ENCODE assay signal across 1 cellular context in the genomic region with DNA sequence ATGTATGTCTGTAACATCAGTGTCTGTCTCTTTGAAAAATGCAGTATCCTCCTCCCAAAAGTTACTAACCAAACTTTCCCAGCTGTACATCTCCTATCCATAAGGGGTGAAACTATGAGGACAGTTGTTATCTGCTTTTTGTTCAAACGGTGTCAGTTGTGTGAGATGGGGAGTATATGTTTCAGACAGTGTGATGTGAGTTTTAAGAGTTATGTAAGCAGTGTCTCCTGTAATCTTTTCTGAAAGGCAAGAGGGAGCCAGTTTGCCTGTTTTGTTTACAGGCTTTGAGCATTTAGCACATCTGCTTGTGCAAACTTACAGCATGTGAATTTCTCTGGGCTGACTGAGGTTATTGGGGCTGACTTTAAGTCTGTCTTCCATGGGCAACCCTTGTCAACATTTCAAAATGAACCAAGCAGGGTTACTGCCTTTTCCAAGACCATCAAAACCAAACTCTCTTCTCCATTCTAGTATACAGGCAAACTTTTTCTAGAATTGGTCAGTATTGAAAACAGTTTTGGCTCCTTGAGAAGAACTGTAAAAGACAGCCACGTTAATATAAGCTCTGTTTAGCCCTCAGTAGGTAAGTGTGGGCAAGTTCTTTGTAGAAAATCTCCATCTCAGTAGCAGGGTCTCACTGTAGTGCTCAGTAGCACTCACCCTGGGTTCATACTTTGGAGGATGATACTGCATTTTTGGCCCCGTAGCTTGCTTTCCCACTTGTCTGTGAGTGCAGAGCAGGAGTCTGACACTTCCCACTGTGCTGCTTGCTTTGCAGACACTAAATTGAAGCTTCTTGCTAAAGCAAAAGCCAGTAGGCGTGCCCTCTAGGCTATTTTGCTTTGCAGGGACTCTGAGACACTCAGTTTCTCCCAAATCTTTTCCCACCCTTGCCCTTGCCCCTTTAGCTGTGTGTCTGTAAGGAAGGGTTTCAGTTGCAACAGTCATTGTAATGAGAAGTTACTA.
A peak's percentile ranks its signal among the peaks of the same experiment; 100 is the strongest.
TF ChIP-seq lines count a peak whose summit lies in the region.

No MANE protein-coding gene starts in this region.

TF ChIP-seq in K562, 482 proteins besides CTCF, POLR2A, EP300 and RAD21 (continued from another document):
- TF ChIP-seq, protein P1, sequence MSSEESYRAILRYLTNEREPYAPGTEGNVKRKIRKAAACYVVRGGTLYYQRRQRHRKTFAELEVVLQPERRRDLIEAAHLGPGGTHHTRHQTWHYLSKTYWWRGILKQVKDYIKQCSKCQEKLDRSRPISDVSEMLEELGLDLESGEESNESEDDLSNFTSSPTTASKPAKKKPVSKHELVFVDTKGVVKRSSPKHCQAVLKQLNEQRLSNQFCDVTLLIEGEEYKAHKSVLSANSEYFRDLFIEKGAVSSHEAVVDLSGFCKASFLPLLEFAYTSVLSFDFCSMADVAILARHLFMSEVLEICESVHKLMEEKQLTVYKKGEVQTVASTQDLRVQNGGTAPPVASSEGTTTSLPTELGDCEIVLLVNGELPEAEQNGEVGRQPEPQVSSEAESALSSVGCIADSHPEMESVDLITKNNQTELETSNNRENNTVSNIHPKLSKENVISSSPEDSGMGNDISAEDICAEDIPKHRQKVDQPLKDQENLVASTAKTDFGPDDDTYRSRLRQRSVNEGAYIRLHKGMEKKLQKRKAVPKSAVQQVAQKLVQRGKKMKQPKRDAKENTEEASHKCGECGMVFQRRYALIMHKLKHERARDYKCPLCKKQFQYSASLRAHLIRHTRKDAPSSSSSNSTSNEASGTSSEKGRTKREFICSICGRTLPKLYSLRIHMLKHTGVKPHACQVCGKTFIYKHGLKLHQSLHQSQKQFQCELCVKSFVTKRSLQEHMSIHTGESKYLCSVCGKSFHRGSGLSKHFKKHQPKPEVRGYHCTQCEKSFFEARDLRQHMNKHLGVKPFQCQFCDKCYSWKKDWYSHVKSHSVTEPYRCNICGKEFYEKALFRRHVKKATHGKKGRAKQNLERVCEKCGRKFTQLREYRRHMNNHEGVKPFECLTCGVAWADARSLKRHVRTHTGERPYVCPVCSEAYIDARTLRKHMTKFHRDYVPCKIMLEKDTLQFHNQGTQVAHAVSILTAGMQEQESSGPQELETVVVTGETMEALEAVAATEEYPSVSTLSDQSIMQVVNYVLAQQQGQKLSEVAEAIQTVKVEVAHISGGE (CRISPR knock-in tag; IDR thresholded peaks at IDR 0.05) = 0 out of 6 replicates have a peak, but pooled peaks of 1 of the 3 experiments have one; percentile 9
- TF ChIP-seq ZNF444 (CRISPR knock-in tag; IDR thresholded peaks at IDR 0.05) (0 out of 2 replicates have a peak, but pooled peaks have one; percentile 11), MAFK (IDR thresholded peaks at IDR 0.05; ENCODE audit: low read length) (peak; percentile 66), SAFB (IDR thresholded peaks at IDR 0.05; ENCODE audit: borderline replicate concordance, low read depth, low read length) (no peak), MYBL2 (IDR thresholded peaks at IDR 0.05; ENCODE audit: low read depth) (0 out of 2 replicates have a peak, but pooled peaks have one; percentile 26), MYBL2 (CRISPR knock-in tag; IDR thresholded peaks at IDR 0.05; ENCODE audit: borderline replicate concordance) (no peak), ZKSCAN1 (IDR thresholded peaks at IDR 0.05; ENCODE audit: low read depth, low read length) (no peak), MED1 (CRISPR knock-in tag; IDR thresholded peaks at IDR 0.05; ENCODE audit: borderline replicate concordance) (no peak), NFYB (IDR thresholded peaks at IDR 0.05; ENCODE audit: extremely low read depth, insufficient read length) (no peak), NCOR1 (IDR thresholded peaks at IDR 0.05) (peak; percentile 15; the same call in 1 of the 2 replicates), GABPA (tag; conservative IDR thresholded peaks at IDR 0.05; ENCODE audit: low read depth) (peak; percentile 30; the same call in 1 of the 2 replicates)
- TF ChIP-seq, protein P2, sequence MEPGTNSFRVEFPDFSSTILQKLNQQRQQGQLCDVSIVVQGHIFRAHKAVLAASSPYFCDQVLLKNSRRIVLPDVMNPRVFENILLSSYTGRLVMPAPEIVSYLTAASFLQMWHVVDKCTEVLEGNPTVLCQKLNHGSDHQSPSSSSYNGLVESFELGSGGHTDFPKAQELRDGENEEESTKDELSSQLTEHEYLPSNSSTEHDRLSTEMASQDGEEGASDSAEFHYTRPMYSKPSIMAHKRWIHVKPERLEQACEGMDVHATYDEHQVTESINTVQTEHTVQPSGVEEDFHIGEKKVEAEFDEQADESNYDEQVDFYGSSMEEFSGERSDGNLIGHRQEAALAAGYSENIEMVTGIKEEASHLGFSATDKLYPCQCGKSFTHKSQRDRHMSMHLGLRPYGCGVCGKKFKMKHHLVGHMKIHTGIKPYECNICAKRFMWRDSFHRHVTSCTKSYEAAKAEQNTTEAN (CRISPR knock-in tag; IDR thresholded peaks at IDR 0.05) = 0 out of 2 replicates have a peak, but pooled peaks have one; percentile 6
- TF ChIP-seq, protein P3, sequence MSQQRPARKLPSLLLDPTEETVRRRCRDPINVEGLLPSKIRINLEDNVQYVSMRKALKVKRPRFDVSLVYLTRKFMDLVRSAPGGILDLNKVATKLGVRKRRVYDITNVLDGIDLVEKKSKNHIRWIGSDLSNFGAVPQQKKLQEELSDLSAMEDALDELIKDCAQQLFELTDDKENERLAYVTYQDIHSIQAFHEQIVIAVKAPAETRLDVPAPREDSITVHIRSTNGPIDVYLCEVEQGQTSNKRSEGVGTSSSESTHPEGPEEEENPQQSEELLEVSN (IDR thresholded peaks at IDR 0.05; ENCODE audit: borderline replicate concordance in 1 of 2, extremely low read depth in 1 of 2, insufficient read depth in 1 of 2, insufficient read length in 1 of 2, low read depth in 1 of 2, low read length in 1 of 2, poor library complexity in 1 of 2, severe bottlenecking in 1 of 2) = peak in 1 of 2 experiments; percentile 47
- TF ChIP-seq, protein P4, sequence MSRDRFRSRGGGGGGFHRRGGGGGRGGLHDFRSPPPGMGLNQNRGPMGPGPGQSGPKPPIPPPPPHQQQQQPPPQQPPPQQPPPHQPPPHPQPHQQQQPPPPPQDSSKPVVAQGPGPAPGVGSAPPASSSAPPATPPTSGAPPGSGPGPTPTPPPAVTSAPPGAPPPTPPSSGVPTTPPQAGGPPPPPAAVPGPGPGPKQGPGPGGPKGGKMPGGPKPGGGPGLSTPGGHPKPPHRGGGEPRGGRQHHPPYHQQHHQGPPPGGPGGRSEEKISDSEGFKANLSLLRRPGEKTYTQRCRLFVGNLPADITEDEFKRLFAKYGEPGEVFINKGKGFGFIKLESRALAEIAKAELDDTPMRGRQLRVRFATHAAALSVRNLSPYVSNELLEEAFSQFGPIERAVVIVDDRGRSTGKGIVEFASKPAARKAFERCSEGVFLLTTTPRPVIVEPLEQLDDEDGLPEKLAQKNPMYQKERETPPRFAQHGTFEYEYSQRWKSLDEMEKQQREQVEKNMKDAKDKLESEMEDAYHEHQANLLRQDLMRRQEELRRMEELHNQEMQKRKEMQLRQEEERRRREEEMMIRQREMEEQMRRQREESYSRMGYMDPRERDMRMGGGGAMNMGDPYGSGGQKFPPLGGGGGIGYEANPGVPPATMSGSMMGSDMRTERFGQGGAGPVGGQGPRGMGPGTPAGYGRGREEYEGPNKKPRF (IDR thresholded peaks at IDR 0.05; ENCODE audit: low read depth, low read length) = no peak
- TF ChIP-seq, protein P5, sequence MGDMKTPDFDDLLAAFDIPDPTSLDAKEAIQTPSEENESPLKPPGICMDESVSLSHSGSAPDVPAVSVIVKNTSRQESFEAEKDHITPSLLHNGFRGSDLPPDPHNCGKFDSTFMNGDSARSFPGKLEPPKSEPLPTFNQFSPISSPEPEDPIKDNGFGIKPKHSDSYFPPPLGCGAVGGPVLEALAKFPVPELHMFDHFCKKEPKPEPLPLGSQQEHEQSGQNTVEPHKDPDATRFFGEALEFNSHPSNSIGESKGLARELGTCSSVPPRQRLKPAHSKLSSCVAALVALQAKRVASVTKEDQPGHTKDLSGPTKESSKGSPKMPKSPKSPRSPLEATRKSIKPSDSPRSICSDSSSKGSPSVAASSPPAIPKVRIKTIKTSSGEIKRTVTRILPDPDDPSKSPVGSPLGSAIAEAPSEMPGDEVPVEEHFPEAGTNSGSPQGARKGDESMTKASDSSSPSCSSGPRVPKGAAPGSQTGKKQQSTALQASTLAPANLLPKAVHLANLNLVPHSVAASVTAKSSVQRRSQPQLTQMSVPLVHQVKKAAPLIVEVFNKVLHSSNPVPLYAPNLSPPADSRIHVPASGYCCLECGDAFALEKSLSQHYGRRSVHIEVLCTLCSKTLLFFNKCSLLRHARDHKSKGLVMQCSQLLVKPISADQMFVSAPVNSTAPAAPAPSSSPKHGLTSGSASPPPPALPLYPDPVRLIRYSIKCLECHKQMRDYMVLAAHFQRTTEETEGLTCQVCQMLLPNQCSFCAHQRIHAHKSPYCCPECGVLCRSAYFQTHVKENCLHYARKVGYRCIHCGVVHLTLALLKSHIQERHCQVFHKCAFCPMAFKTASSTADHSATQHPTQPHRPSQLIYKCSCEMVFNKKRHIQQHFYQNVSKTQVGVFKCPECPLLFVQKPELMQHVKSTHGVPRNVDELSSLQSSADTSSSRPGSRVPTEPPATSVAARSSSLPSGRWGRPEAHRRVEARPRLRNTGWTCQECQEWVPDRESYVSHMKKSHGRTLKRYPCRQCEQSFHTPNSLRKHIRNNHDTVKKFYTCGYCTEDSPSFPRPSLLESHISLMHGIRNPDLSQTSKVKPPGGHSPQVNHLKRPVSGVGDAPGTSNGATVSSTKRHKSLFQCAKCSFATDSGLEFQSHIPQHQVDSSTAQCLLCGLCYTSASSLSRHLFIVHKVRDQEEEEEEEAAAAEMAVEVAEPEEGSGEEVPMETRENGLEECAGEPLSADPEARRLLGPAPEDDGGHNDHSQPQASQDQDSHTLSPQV (IDR thresholded peaks at IDR 0.05) = peak; percentile 24; the same call in 1 of the 2 replicates
